13 cellular contexts compared by ENCODE assay signal in genomic region chr16:8848939-8849391, GRCh38. TPM values are rescaled to one million over a fixed set of nuclear protein-coding genes. Genes with fewer than 3 reads are reported as not detected.
DNase-seq lines count a peak whose midpoint lies in the region; ATAC-seq and TF ChIP-seq lines count a peak whose summit lies in the region.
"Had no signal": no experiment of that assay in that cellular context is flagged by ENCODE, and none has a peak within 500 bp of the region (broad histone marks: within the 10 kb centered on the region; RNA-seq: fewer than 3 reads in every experiment).

No MANE protein-coding gene starts in this region.

- peaks cover 7% of the 10 kb centered on the region; the same call in 1 of the 2 replicates for H3K36me3 ChIP-seq in Caco-2 (ENCODE audit: control insufficient read depth, insufficient read depth, low read length)

- peak overlapping the region; percentile 49 for H3K27ac Mint-ChIP-seq in Caco-2 (ENCODE audit: unreplicated experiment)
- no peak overlapping the region for H3K27ac Mint-ChIP-seq in neural crest cell (ENCODE audit: unreplicated experiment)
- H3K27ac Mint-ChIP-seq: activated B cell treated with CpG ODN at 0.5 μM for 24 hours had no signal

- peak overlapping the region; percentile 6 for H3K4me3 Mint-ChIP-seq in Caco-2 (ENCODE audit: unreplicated experiment)
- peak overlapping the region; percentile 19 for H3K4me3 Mint-ChIP-seq in neural crest cell
- H3K4me3 Mint-ChIP-seq: activated B cell treated with CpG ODN at 0.5 μM for 24 hours had no signal

- H3K9me3 Mint-ChIP-seq in Caco-2 (ENCODE audit: unreplicated experiment) (no peaks in the 10 kb centered on the region), neural crest cell (no peaks in the 10 kb centered on the region)
- H3K9me3 Mint-ChIP-seq: activated B cell treated with CpG ODN at 0.5 μM for 24 hours had no signal

- no peak overlapping the region for H3K4me3 ChIP-seq in Caco-2 (ENCODE audit: low read depth, low read length)
- H3K4me3 ChIP-seq: testis had no signal

- no peaks in the 10 kb centered on the region for H3K9me3 ChIP-seq in Caco-2
- H3K9me3 ChIP-seq: testis had no signal

- no peaks in the 10 kb centered on the region for H3K4me1 ChIP-seq in Caco-2

- no TSS peak for BruUV-seq in Caco-2 (replicated peaks; lab: Mats Ljungman, UMichigan)

- H3K27me3 Mint-ChIP-seq in Caco-2 (ENCODE audit: insufficient read depth, unreplicated experiment) (no peaks in the 10 kb centered on the region), neural crest cell (ENCODE audit: low read depth) (peaks cover 2% of the 10 kb centered on the region)
- H3K27me3 Mint-ChIP-seq: activated B cell treated with CpG ODN at 0.5 μM for 24 hours had no signal

- TF ChIP-seq CTCF in Caco-2 (IDR thresholded peaks at IDR 0.05; ENCODE audit: insufficient read depth in 1 of 2, low read depth in 1 of 2, low read length in 1 of 2, severe bottlenecking in 1 of 2, unreplicated experiment in 1 of 2) (no peak), neural crest cell (conservative IDR thresholded peaks at IDR 0.05) (no peak)

- CTCF ChIA-PET in Caco-2 (lab: Charles Lee), result no interaction called here

- H3K27ac ChIP-seq in caudate nucleus (ENCODE audit: low read depth, low read length), result peak overlapping the region; percentile 87
- H3K27ac ChIP-seq: testis had no signal

- ATAC-seq in GM19035 (IDR thresholded peaks at IDR 0.05; ENCODE audit: unreplicated experiment) (no peak), GM21717 (IDR thresholded peaks at IDR 0.05; ENCODE audit: unreplicated experiment) (no peak), GM18517 (IDR thresholded peaks at IDR 0.05; ENCODE audit: unreplicated experiment) (no peak)

- H3K4me1 Mint-ChIP-seq in Caco-2 (ENCODE audit: low read depth, unreplicated experiment), result peaks cover 1% of the 10 kb centered on the region
- H3K4me1 Mint-ChIP-seq in neural crest cell, result peaks cover 19% of the 10 kb centered on the region

- H3K27me3 ChIP-seq in Caco-2 (replicated peaks; ENCODE audit: control insufficient read depth, insufficient read depth, low read length), result no peaks in the 10 kb centered on the region
- H3K27me3 ChIP-seq: testis had no signal

- H3K36me3 Mint-ChIP-seq in Caco-2 (ENCODE audit: insufficient read depth, unreplicated experiment), result peaks cover 73% of the 10 kb centered on the region
- H3K36me3 Mint-ChIP-seq in neural crest cell (ENCODE audit: low read depth), result peaks cover 12% of the 10 kb centered on the region

- DNase-seq in Caco-2, result no peak
- peak; percentile 90 for DNase-seq in HT1080 (ENCODE audit: low read depth)
- DNase-seq in caudate nucleus (lab: John Stamatoyannopoulos, UW), result peak in 3 of 61 donors; percentile 32 to 72 (median 48)
- no peak for DNase-seq in neural crest cell (ENCODE audit: low read depth, low spot score)
- DNase-seq in KG1 (lab: John Stamatoyannopoulos, UW), result no peak
- DNase-seq: activated B cell treated with CpG ODN at 0.5 μM for 24 hours; central memory CD4-positive, alpha-beta T cell; NCI-H748 treated with DMSO at 0.1 percent for 48 hours; testis had no signal

- intact Hi-C loops in Caco-2 (cut with micrococcal nuclease; ENCODE audit: unreplicated experiment), result no loop called here

- POLR2A ChIA-PET in Caco-2 (lab: Charles Lee), result no interaction called here

RNA-seq across cellular contexts. Expression of gene CARHSP1, which starts 19.8 kb away (rescaled TPM):
- total RNA-seq in Caco-2 (2022) (103 and 105 TPM in 2 replicates), neural crest cell (147 and 152 TPM in 2 replicates)
- 114 and 126 TPM in 2 replicates for total RNA-seq in HT1080 (2014; rRNA removed; shearing (Covaris generic))
- 57.1 and 83.0 TPM in 2 replicates for polyA plus RNA-seq in HT1080 (2015; cell fraction: cytosol; rRNA removed)
- polyA plus RNA-seq in HT1080 (2015; cell fraction: nucleus; rRNA removed), result 33.8 and 38.4 TPM in 2 replicates

RNA-seq across cellular contexts. Expression of gene LITAFD, which starts 33.2 kb away (rescaled TPM):
- total RNA-seq in Caco-2 (2022), result not detected in 2 replicates
- not detected in 2 replicates for total RNA-seq in HT1080 (2014; rRNA removed; shearing (Covaris generic))
- polyA plus RNA-seq in HT1080 (2015; cell fraction: cytosol; rRNA removed), result not detected in 2 replicates
- not detected in 2 replicates for polyA plus RNA-seq in HT1080 (2015; cell fraction: nucleus; rRNA removed)
- not detected in 2 replicates for total RNA-seq in neural crest cell
- total RNA-seq: activated B cell treated with CpG ODN at 0.5 μM for 24 hours, skeletal muscle tissue had no signal

RNA-seq across cellular contexts. Expression of gene PMM2, which starts 51.3 kb away (rescaled TPM):
- total RNA-seq in Caco-2 (2022) (66.3 and 69.0 TPM in 2 replicates), neural crest cell (20.8 and 21.5 TPM in 2 replicates)
- total RNA-seq in HT1080 (2014; rRNA removed; shearing (Covaris generic)), result 46.9 and 61.5 TPM in 2 replicates
- polyA plus RNA-seq in HT1080 (2015; cell fraction: cytosol; rRNA removed), result 46.2 and 47.7 TPM in 2 replicates
- 71.5 TPM in 2 replicates for polyA plus RNA-seq in HT1080 (2015; cell fraction: nucleus; rRNA removed)

RNA-seq across cellular contexts. Expression of gene TMEM186, which starts 51.5 kb away (rescaled TPM):
- 11.4 and 11.9 TPM in 2 replicates for total RNA-seq in Caco-2 (2022)
- 8.7 and 10.3 TPM in 2 replicates for total RNA-seq in HT1080 (2014; rRNA removed; shearing (Covaris generic))
- 21.4 and 26.4 TPM in 2 replicates for polyA plus RNA-seq in HT1080 (2015; cell fraction: cytosol; rRNA removed)
- 14.6 and 20.0 TPM in 2 replicates for polyA plus RNA-seq in HT1080 (2015; cell fraction: nucleus; rRNA removed)
- total RNA-seq in neural crest cell, result 11.1 and 11.8 TPM in 2 replicates
